ENCODE assay signal across 1 cellular context in genomic region chr5:149060325-149060724, GRCh38.
A peak's percentile ranks its signal among the peaks of the same experiment; 100 is the strongest.
TF ChIP-seq lines count a peak whose summit lies in the region.

No MANE protein-coding gene starts in this region.

TF ChIP-seq in SK-N-SH, 30 proteins besides CTCF, POLR2A, EP300 and RAD21 (continued from another document):
- no peak for TF ChIP-seq FOSL2 (IDR thresholded peaks at IDR 0.05; ENCODE audit: borderline replicate concordance, low read depth)
- TF ChIP-seq FOXM1 (IDR thresholded peaks at IDR 0.05; ENCODE audit: low read depth) = no peak
- TF ChIP-seq MAX (IDR thresholded peaks at IDR 0.05; ENCODE audit: low read depth) = 0 out of 2 replicates have a peak, but pooled peaks have one; percentile 42
- no peak for TF ChIP-seq TAF1 (IDR thresholded peaks at IDR 0.05; ENCODE audit: borderline replicate concordance, low read depth, low read length)
- TF ChIP-seq GABPA (IDR thresholded peaks at IDR 0.05; ENCODE audit: low read depth) = no peak
- TF ChIP-seq GATA2 (CRISPR knock-in tag; IDR thresholded peaks at IDR 0.05) = peak; percentile 48
- TF ChIP-seq ZBTB33 (IDR thresholded peaks at IDR 0.05; ENCODE audit: borderline replicate concordance, low read depth) = no peak
- no peak for TF ChIP-seq IRF3 (IDR thresholded peaks at IDR 0.05; ENCODE audit: low read depth, low read length)
- peak; percentile 94 for TF ChIP-seq FOXJ3 (CRISPR knock-in tag; IDR thresholded peaks at IDR 0.05)
- TF ChIP-seq MXI1 (IDR thresholded peaks at IDR 0.05; ENCODE audit: low read depth, low read length) = peak; percentile 74; the same call in 1 of the 2 replicates
- TF ChIP-seq CHD2 (IDR thresholded peaks at IDR 0.05; ENCODE audit: low read length, partially characterized antibody) = peak; percentile 41
- no peak for TF ChIP-seq ELF1 (IDR thresholded peaks at IDR 0.05)
- no peak for TF ChIP-seq YY1 (IDR thresholded peaks at IDR 0.05; ENCODE audit: low read depth)
- TF ChIP-seq RXRA (IDR thresholded peaks at IDR 0.05; ENCODE audit: borderline replicate concordance, low read depth) = no peak
- no peak for TF ChIP-seq USF1 (IDR thresholded peaks at IDR 0.05; ENCODE audit: borderline replicate concordance, low read depth)
- no peak for TF ChIP-seq USF2 (IDR thresholded peaks at IDR 0.05; ENCODE audit: borderline replicate concordance, low read depth, low read length)
- no peak for TF ChIP-seq SMC3 (IDR thresholded peaks at IDR 0.05; ENCODE audit: low read depth, low read length)
- peak; percentile 85 for TF ChIP-seq RCOR1 (IDR thresholded peaks at IDR 0.05; ENCODE audit: low read length)
- no peak for TF ChIP-seq MEF2A (IDR thresholded peaks at IDR 0.05; ENCODE audit: borderline replicate concordance, low read depth)
- TF ChIP-seq JUND (IDR thresholded peaks at IDR 0.05) = no peak
- no peak for TF ChIP-seq TEAD4 (IDR thresholded peaks at IDR 0.05; ENCODE audit: borderline replicate concordance, insufficient read depth)
- TF ChIP-seq POLR2AphosphoS5 (IDR thresholded peaks at IDR 0.05; ENCODE audit: low read depth, low read length) = peak; percentile 33; the same call in 1 of the 2 replicates
TF ChIP-seq in SK-N-SH: peak in this region for 12.
